ENCODE assay signal across 8 cellular contexts in genomic region chr19:53424968-53425597, GRCh38. TPM values are rescaled to one million over a fixed set of nuclear protein-coding genes. Genes with fewer than 3 reads are reported as not detected.
DNase-seq lines count a peak whose midpoint lies in the region; ATAC-seq and TF ChIP-seq lines count a peak whose summit lies in the region.

No MANE protein-coding gene starts in this region.

- DNase-seq in IMR-90 = peak; percentile 65
- DNase-seq in SKM-1 treated with dmso at 0.1 percent for 144 hours (lab: John Stamatoyannopoulos, UW; ENCODE audit: unreplicated experiment) = peak; percentile 28
- DNase-seq in activated naive CD8-positive, alpha-beta T cell treated with anti-CD3 and anti-CD28 coated beads, Interleukin-2, amount 50 U/mL, for 24 hours = peak; percentile 68
- DNase-seq in left cardiac atrium = peak; percentile 83
- DNase-seq in pulmonary artery endothelial cell (ENCODE audit: low read depth, low spot score) = peak; percentile 43
- DNase-seq in Kasumi-1 (lab: John Stamatoyannopoulos, UW) = no peak

- peak; percentile 94 for ATAC-seq in IMR-90 (ENCODE audit: low read depth)
- no peak for ATAC-seq in activated naive CD8-positive, alpha-beta T cell treated with anti-CD3 and anti-CD28 coated beads, Interleukin-2, amount 50 U/mL, for 24 hours
- peak; percentile 94 to 96 for ATAC-seq in left cardiac atrium
- ATAC-seq in GM18498 (IDR thresholded peaks at IDR 0.05; ENCODE audit: unreplicated experiment) = no peak

- H3K4me3 Mint-ChIP-seq in activated naive CD8-positive, alpha-beta T cell treated with anti-CD3 and anti-CD28 coated beads, Interleukin-2, amount 50 U/mL, for 24 hours = no peak overlapping the region

- POLR2A ChIA-PET in IMR-90 (lab: Charles Lee; ENCODE audit: unreplicated experiment) = no interaction called here

- no peak for TF ChIP-seq POLR2A in IMR-90 (IDR thresholded peaks at IDR 0.05; ENCODE audit: low read depth, low read length)

- H3K27ac ChIP-seq in C4-2B (no peak overlapping the region), IMR-90 (ENCODE audit: insufficient read depth, low read length) (no peak overlapping the region)

- no peaks in the 10 kb centered on the region for H3K9me1 ChIP-seq in IMR-90 (ENCODE audit: insufficient read depth, low read length)

- TF ChIP-seq CTCF in C4-2B (conservative IDR thresholded peaks at IDR 0.05) = peak; percentile 88
- peak; percentile 78 for TF ChIP-seq CTCF in IMR-90 (conservative IDR thresholded peaks at IDR 0.05; ENCODE audit: low read depth, low read length)

- no peak overlapping the region for H4K8ac ChIP-seq in IMR-90 (ENCODE audit: low read depth in 2 of 2, low read length in 2 of 2)

- peak; percentile 71 for TF ChIP-seq RAD21 in IMR-90 (IDR thresholded peaks at IDR 0.05; ENCODE audit: low read length)

- H2AFZ ChIP-seq in IMR-90 (replicated peaks; ENCODE audit: low read length, poor library complexity) = peak overlapping the region; percentile 34

- no peaks in the 10 kb centered on the region for H3K36me3 Mint-ChIP-seq in activated naive CD8-positive, alpha-beta T cell treated with anti-CD3 and anti-CD28 coated beads, Interleukin-2, amount 50 U/mL, for 24 hours (ENCODE audit: low read depth)

- no peaks in the 10 kb centered on the region for H3K36me3 ChIP-seq in IMR-90 (ENCODE audit: control insufficient read depth, insufficient read depth, low read length)

- H3K14ac ChIP-seq in IMR-90 (replicated peaks; ENCODE audit: low read depth, low read length) = no peak overlapping the region

- no peaks in the 10 kb centered on the region for H3K4me1 ChIP-seq in IMR-90 (ENCODE audit: control insufficient read depth, insufficient read depth, low read length)

- peaks cover 7% of the 10 kb centered on the region for H3K9me3 Mint-ChIP-seq in activated naive CD8-positive, alpha-beta T cell treated with anti-CD3 and anti-CD28 coated beads, Interleukin-2, amount 50 U/mL, for 24 hours

- H2AK9ac ChIP-seq in IMR-90 (replicated peaks; ENCODE audit: low read depth, low read length, poor library complexity) = no peak overlapping the region

- H3K4me2 ChIP-seq in IMR-90 (ENCODE audit: low read depth, low read length) = no peak overlapping the region

- WGBS in IMR-90 (ENCODE audit: extremely low coverage in 2 of 2, insufficient read length in 1 of 2), 2 experiments = no CpG with 5 or more reads among the region's 9 CpGs

- no peaks in the 10 kb centered on the region for H3K27me3 Mint-ChIP-seq in activated naive CD8-positive, alpha-beta T cell treated with anti-CD3 and anti-CD28 coated beads, Interleukin-2, amount 50 U/mL, for 24 hours

- H2BK120ac ChIP-seq in IMR-90 (ENCODE audit: low read depth, low read length) = no peak overlapping the region

- H3K23ac ChIP-seq in IMR-90 (ENCODE audit: low read depth, low read length) = no peak overlapping the region

- H3K4ac ChIP-seq in IMR-90 (ENCODE audit: low read depth, low read length) = no peak overlapping the region

- H4K20me1 ChIP-seq in IMR-90 (ENCODE audit: insufficient read depth, low read length) = no peaks in the 10 kb centered on the region

- no peak overlapping the region for H3K9ac ChIP-seq in IMR-90 (ENCODE audit: low read depth, low read length)

- H3K27me3 ChIP-seq in IMR-90 (ENCODE audit: control insufficient read depth, insufficient read depth, low read length) = no peaks in the 10 kb centered on the region

- no peak overlapping the region for H3K18ac ChIP-seq in IMR-90 (ENCODE audit: low read depth, low read length)

- CTCF ChIA-PET in IMR-90 (lab: Yijun Ruan, JAX) = interaction anchor here (0.6 to 1.5 kb wide), 10 partner anchors 9 to 1526 kb away, joined by 3 to 6 read pairs (median 4); no protein-coding TSS in a partner anchor

- intact Hi-C loops in IMR-90 (cut with micrococcal nuclease) (loop anchor here (1.0 to 10.0 kb wide), 3 partner anchors 87 to 321 kb away; partner anchors contain the start of gene ZNF665), left cardiac atrium (cut with DNase I) (loop anchor here in 1 of 2 donors (5.0 kb wide), 2 partner anchors 82 to 322 kb away; no protein-coding TSS in a partner anchor)

- H3K56ac ChIP-seq in IMR-90 (ENCODE audit: extremely low read depth, insufficient read depth, low read length) = no peak overlapping the region

- dilution Hi-C loops in IMR-90 (cut with HindIII; ENCODE audit: low sequenced_read_pairs, unreplicated experiment) = no loop called here

- no TSS peak for BruUV-seq in IMR-90 (replicated peaks; lab: Mats Ljungman, UMichigan)

- in situ Hi-C loops in IMR-90 (cut with MboI; ENCODE audit: low sequenced_read_pairs) = no loop called here

- no peak overlapping the region for H2AK5ac ChIP-seq in IMR-90 (ENCODE audit: low read depth, low read length)

- no peaks in the 10 kb centered on the region for H3K9me3 ChIP-seq in IMR-90 (ENCODE audit: control insufficient read depth, insufficient read depth, low read length)

- H2BK20ac ChIP-seq in IMR-90 (ENCODE audit: low read depth, low read length) = no peak overlapping the region

- H2BK5ac ChIP-seq in IMR-90 (ENCODE audit: low read depth, low read length, poor library complexity, severe bottlenecking) = no peak overlapping the region

- H2BK15ac ChIP-seq in IMR-90 (ENCODE audit: low read depth, low read length) = no peak overlapping the region

- H3K79me1 ChIP-seq in IMR-90 (ENCODE audit: low read depth in 1 of 2, low read length in 2 of 2) = no peaks in the 10 kb centered on the region

- no peak overlapping the region for H3K4me3 ChIP-seq in IMR-90 (ENCODE audit: insufficient read depth, low read depth, low read length)

- no peak overlapping the region for H3K27ac Mint-ChIP-seq in activated naive CD8-positive, alpha-beta T cell treated with anti-CD3 and anti-CD28 coated beads, Interleukin-2, amount 50 U/mL, for 24 hours

- no peak overlapping the region for H4K91ac ChIP-seq in IMR-90 (ENCODE audit: insufficient read depth, low read depth, low read length)

- H4K5ac ChIP-seq in IMR-90 (ENCODE audit: low read depth, low read length) = no peak overlapping the region

- no peaks in the 10 kb centered on the region for H3K4me1 Mint-ChIP-seq in activated naive CD8-positive, alpha-beta T cell treated with anti-CD3 and anti-CD28 coated beads, Interleukin-2, amount 50 U/mL, for 24 hours

TF ChIP-seq in IMR-90, 13 proteins besides CTCF, POLR2A, EP300 and RAD21:
- TF ChIP-seq MAZ (IDR thresholded peaks at IDR 0.05; ENCODE audit: borderline replicate concordance, low read depth, low read length) = peak; percentile 19; the same call in 1 of the 2 replicates
- no peak for TF ChIP-seq BHLHE40 (IDR thresholded peaks at IDR 0.05; ENCODE audit: low read depth, low read length)
- TF ChIP-seq SMC3 (IDR thresholded peaks at IDR 0.05; ENCODE audit: low read depth, low read length) = peak; percentile 64

RNA-seq across cellular contexts. Expression of gene ZNF761, which starts 6.7 kb away (rescaled TPM):
- 21.9 and 26.1 TPM in 2 replicates for total RNA-seq in IMR-90 (2012; rRNA removed)
- 6.1 and 7.9 TPM in 2 replicates for polyA plus RNA-seq in IMR-90 (2012; rRNA removed)
- polyA plus RNA-seq in IMR-90 (2012; cell fraction: cytosol; rRNA removed) = 2.6 and 3.3 TPM in 2 replicates
- polyA plus RNA-seq in IMR-90 (2012; cell fraction: nucleus; rRNA removed; ENCODE audit: low replicate concordance) = 3.1 and 14.1 TPM in 2 replicates
- total RNA-seq in left cardiac atrium = 1 to 10 TPM; 4.9 to 5.4 TPM
- 8.2 and 10.6 TPM in 2 replicates for total RNA-seq in pulmonary artery endothelial cell

RNA-seq across cellular contexts. Expression of gene ZNF765, which starts 30.1 kb away (rescaled TPM):
- 18.1 and 19.2 TPM in 2 replicates for total RNA-seq in IMR-90 (2012; rRNA removed)
- 1.5 and 2.3 TPM in 2 replicates for polyA plus RNA-seq in IMR-90 (2012; rRNA removed)
- 0.47 and 0.76 TPM in 2 replicates for polyA plus RNA-seq in IMR-90 (2012; cell fraction: cytosol; rRNA removed)
- 4.7 and 5.9 TPM in 2 replicates for polyA plus RNA-seq in IMR-90 (2012; cell fraction: nucleus; rRNA removed; ENCODE audit: low replicate concordance)
- 1 to 10 TPM; 4.9 to 5.9 TPM for total RNA-seq in left cardiac atrium
- 10.1 and 15.1 TPM in 2 replicates for total RNA-seq in pulmonary artery endothelial cell

RNA-seq across cellular contexts. Expression of gene ZNF813, which starts 42.5 kb away (rescaled TPM):
- total RNA-seq in IMR-90 (2012; rRNA removed) (3.4 and 6.1 TPM in 2 replicates), left cardiac atrium (1 to 10 TPM; 1.5 TPM), pulmonary artery endothelial cell (3.0 and 7.4 TPM in 2 replicates)
- 0.40 and 0.82 TPM in 2 replicates for polyA plus RNA-seq in IMR-90 (2012; rRNA removed)
- polyA plus RNA-seq in IMR-90 (2012; cell fraction: cytosol; rRNA removed) = 0.13 and 0.23 TPM in 2 replicates
- polyA plus RNA-seq in IMR-90 (2012; cell fraction: nucleus; rRNA removed; ENCODE audit: low replicate concordance) = 0.08 and 0.45 TPM in 2 replicates

RNA-seq across cellular contexts. Expression of gene ZNF525, which starts 59.6 kb away (rescaled TPM):
- total RNA-seq in IMR-90 (2012; rRNA removed) (4.5 and 6.7 TPM in 2 replicates), left cardiac atrium (1 to 10 TPM; 5.9 to 6.9 TPM), pulmonary artery endothelial cell (6.0 and 8.1 TPM in 2 replicates)
- 1.3 and 1.4 TPM in 2 replicates for polyA plus RNA-seq in IMR-90 (2012; rRNA removed)
- 0.13 and 0.32 TPM in 2 replicates for polyA plus RNA-seq in IMR-90 (2012; cell fraction: cytosol; rRNA removed)
- polyA plus RNA-seq in IMR-90 (2012; cell fraction: nucleus; rRNA removed; ENCODE audit: low replicate concordance) = 0.23 and 4.6 TPM in 2 replicates

Comparison
In these comparisons a context has a peak if more than half of its experiments do, and no peak if none do; other contexts are left out.
1. ATAC-seq: peak in IMR-90 (single experiment) and left cardiac atrium (2 of 2); none in activated naive CD8-positive, alpha-beta T cell treated with anti-CD3 and anti-CD28 coated beads, Interleukin-2, amount 50 U/mL, for 24 hours (single experiment) and GM18498 (single experiment).
2. DNase-seq: peak in IMR-90 (single experiment), SKM-1 treated with dmso at 0.1 percent for 144 hours (single experiment), activated naive CD8-positive, alpha-beta T cell treated with anti-CD3 and anti-CD28 coated beads, Interleukin-2, amount 50 U/mL, for 24 hours (single experiment), left cardiac atrium (single experiment) and pulmonary artery endothelial cell (single experiment); none in Kasumi-1 (0 of 2).